ENCODE assay signal across 1 cellular context in genomic region chr20:20712474-20713243, GRCh38.
A peak's percentile ranks its signal among the peaks of the same experiment; 100 is the strongest.
TF ChIP-seq lines count a peak whose summit lies in the region.

Gene RALGAPA2, minus strand, starts transcription at chr20:20712644. Its CDS starts 164 bp downstream, at chr20:20712480.

TF ChIP-seq in HepG2, 621 proteins besides CTCF, POLR2A, EP300 and RAD21 (continued from another document and continues in another):
- TF ChIP-seq HMGXB3 (CRISPR knock-in tag; IDR thresholded peaks at IDR 0.05; ENCODE audit: borderline replicate concordance) (peak; percentile 98), NONO (IDR thresholded peaks at IDR 0.05) (no peak), NONO (CRISPR knock-in tag; conservative IDR thresholded peaks at IDR 0.05) (peak; percentile 95), KDM5B (CRISPR knock-in tag; IDR thresholded peaks at IDR 0.05; ENCODE audit: borderline replicate concordance) (peak; percentile 95), ZKSCAN5 (CRISPR knock-in tag; IDR thresholded peaks at IDR 0.05) (no peak), U2AF2 (IDR thresholded peaks at IDR 0.05; ENCODE audit: low read depth, low read length) (no peak), ZNF784 (CRISPR knock-in tag; IDR thresholded peaks at IDR 0.05; ENCODE audit: borderline replicate concordance) (no peak), ZBTB7A (CRISPR knock-in tag; IDR thresholded peaks at IDR 0.05) (peak; percentile 25; the same call in 1 of the 2 replicates), ZNF781 (CRISPR knock-in tag; IDR thresholded peaks at IDR 0.05; ENCODE audit: borderline replicate concordance, not compliant biosample characterization) (peak; percentile 82), LRRFIP1 (CRISPR knock-in tag; conservative IDR thresholded peaks at IDR 0.05) (no peak), SMAD3 (CRISPR knock-in tag; IDR thresholded peaks at IDR 0.05) (peak; percentile 79; the same call in 1 of the 2 replicates), ZNF30 (CRISPR knock-in tag; IDR thresholded peaks at IDR 0.05) (no peak), MIXL1 (CRISPR knock-in tag; IDR thresholded peaks at IDR 0.05) (peak; percentile 88), ZSCAN29 (CRISPR knock-in tag; conservative IDR thresholded peaks at IDR 0.05) (peak; percentile 77; the same call in 1 of the 2 replicates), NR2F2 (IDR thresholded peaks at IDR 0.05; ENCODE audit: borderline replicate concordance, low read depth) (peak; percentile 35; the same call in 1 of the 2 replicates), RELA (CRISPR knock-in tag; IDR thresholded peaks at IDR 0.05) (peak; percentile 77), TARDBP (CRISPR knock-in tag; IDR thresholded peaks at IDR 0.05) (peak; percentile 80), RBFOX2 (IDR thresholded peaks at IDR 0.05; ENCODE audit: low read depth, low read length) (peak; percentile 88), MBNL3 (CRISPR knock-in tag; conservative IDR thresholded peaks at IDR 0.05) (no peak), AKAP8 (CRISPR knock-in tag; IDR thresholded peaks at IDR 0.05) (no peak), ZNF746 (CRISPR knock-in tag; IDR thresholded peaks at IDR 0.05) (no peak), ZUFSP (CRISPR knock-in tag; IDR thresholded peaks at IDR 0.05; ENCODE audit: borderline replicate concordance) (no peak), PAXIP1 (CRISPR knock-in tag; conservative IDR thresholded peaks at IDR 0.05) (peak; percentile 59), MYPOP (CRISPR knock-in tag; IDR thresholded peaks at IDR 0.05) (0 out of 2 replicates have a peak, but pooled peaks have one; percentile 75), ZNF782 (CRISPR knock-in tag; IDR thresholded peaks at IDR 0.05; ENCODE audit: borderline replicate concordance) (peak; percentile 94), REST (IDR thresholded peaks at IDR 0.05; ENCODE audit: borderline replicate concordance in 1 of 2, low read depth in 1 of 2, low read length in 2 of 2) (peak in 1 of 2 experiments; percentile 56; a peak in 1 of 4 replicates), PHB2 (IDR thresholded peaks at IDR 0.05; ENCODE audit: partially characterized antibody) (no peak), NFRKB (IDR thresholded peaks at IDR 0.05) (no peak), DMAP1 (CRISPR knock-in tag; IDR thresholded peaks at IDR 0.05) (peak; percentile 53; the same call in 1 of the 2 replicates), ZNF589 (CRISPR knock-in tag; conservative IDR thresholded peaks at IDR 0.05) (no peak), GLMP (CRISPR knock-in tag; IDR thresholded peaks at IDR 0.05; ENCODE audit: borderline replicate concordance) (no peak), ZNF20 (CRISPR knock-in tag; IDR thresholded peaks at IDR 0.05) (no peak), PHF20 (CRISPR knock-in tag; IDR thresholded peaks at IDR 0.05) (peak; percentile 72), NR2F6 (IDR thresholded peaks at IDR 0.05) (peak; percentile 80), NR2F6 (CRISPR knock-in tag; IDR thresholded peaks at IDR 0.05) (peak; percentile 78), TGIF2 (CRISPR knock-in tag; IDR thresholded peaks at IDR 0.05) (peak; percentile 42; the same call in 1 of the 2 replicates), GTF3A (CRISPR knock-in tag; conservative IDR thresholded peaks at IDR 0.05) (no peak; the same call in 1 of the 2 replicates), ZNF567 (CRISPR knock-in tag; IDR thresholded peaks at IDR 0.05; ENCODE audit: borderline replicate concordance) (no peak; the same call in 1 of the 2 replicates), ZBTB26 (CRISPR knock-in tag; IDR thresholded peaks at IDR 0.05; ENCODE audit: borderline replicate concordance) (peak; percentile 20; the same call in 1 of the 2 replicates)
